13 cellular contexts compared by ENCODE assay signal in genomic region chr2:100290718-100291151, GRCh38.
A peak's percentile ranks its signal among the peaks of the same experiment; 100 is the strongest.
DNase-seq lines count a peak whose midpoint lies in the region; ATAC-seq, FAIRE-seq and TF ChIP-seq lines count a peak whose summit lies in the region.
"Had no signal": no experiment of that assay in that cellular context is flagged by ENCODE, and none has a peak within 500 bp of the region (broad histone marks: within the 10 kb centered on the region; RNA-seq: fewer than 3 reads in every experiment).

No MANE protein-coding gene starts in this region.

- FAIRE-seq in H54 (lab: Jason Lieb, UNC): no peak

- H3K79me2 ChIP-seq in parathyroid adenoma: peaks cover 8% of the 10 kb centered on the region

- H3K27me3 ChIP-seq in BLaER1 (peaks cover 29% of the 10 kb centered on the region), brain microvascular endothelial cell (replicated peaks) (no peaks in the 10 kb centered on the region), parathyroid adenoma (ENCODE audit: control insufficient read depth, insufficient read depth, low read length) (no peaks in the 10 kb centered on the region)
- H3K27me3 ChIP-seq: BE2C had no signal

- no peak overlapping the region for H2AFZ ChIP-seq in parathyroid adenoma

- H3K27ac ChIP-seq in BLaER1 (no peak overlapping the region), KOPT-K1 (ENCODE audit: low read depth, low read length, poor library complexity, severe bottlenecking) (peak overlapping the region; percentile 73), brain microvascular endothelial cell (peak overlapping the region; percentile 61), parathyroid adenoma (peak overlapping the region; percentile 83)
- H3K27ac ChIP-seq: left ventricle myocardium inferior had no signal

- H3K36me3 ChIP-seq in BLaER1 (no peaks in the 10 kb centered on the region), KOPT-K1 (ENCODE audit: insufficient read depth, low read length) (no peaks in the 10 kb centered on the region), brain microvascular endothelial cell (replicated peaks) (no peaks in the 10 kb centered on the region), parathyroid adenoma (ENCODE audit: control insufficient read depth, insufficient read depth, low read length) (no peaks in the 10 kb centered on the region)
- H3K36me3 ChIP-seq: BE2C had no signal

- no peak for DNase-seq in brain microvascular endothelial cell
- no peak for DNase-seq in NCI-H2107 (lab: John Stamatoyannopoulos, UW)
- no peak for DNase-seq in H54 (ENCODE audit: insufficient read length, low spot score)
- no peak for DNase-seq in cortex of kidney (lab: John Stamatoyannopoulos, UW)
- DNase-seq: cerebellar nuclear complex, left ventricle myocardium inferior, NCI-H1694 treated with DMSO at 0.1 percent for 48 hours, RPMI8226 had no signal

- H3K4me1 ChIP-seq in BLaER1: peaks cover 21% of the 10 kb centered on the region
- H3K4me1 ChIP-seq in parathyroid adenoma: peaks cover 20% of the 10 kb centered on the region

- no peak overlapping the region for H3K4me3 ChIP-seq in BLaER1
- H3K4me3 ChIP-seq in brain microvascular endothelial cell (ENCODE audit: low read depth, low read length): no peak overlapping the region
- no peak overlapping the region for H3K4me3 ChIP-seq in parathyroid adenoma (ENCODE audit: low read depth, low read length)
- H3K4me3 ChIP-seq: left ventricle myocardium inferior had no signal

- H3K9me3 ChIP-seq in BLaER1 (no peaks in the 10 kb centered on the region), KOPT-K1 (ENCODE audit: insufficient read depth, low read length, poor library complexity, severe bottlenecking) (no peaks in the 10 kb centered on the region), parathyroid adenoma (ENCODE audit: control insufficient read depth, low read length) (no peaks in the 10 kb centered on the region)
- H3K9me3 ChIP-seq: BE2C, left ventricle myocardium inferior had no signal

- in situ Hi-C loops in brain microvascular endothelial cell (cut with HindIII; ENCODE audit: low pct_ligation_motif_present, low sequenced_read_pairs): no loop called here

- H3K9ac ChIP-seq in BLaER1 (no peak overlapping the region), parathyroid adenoma (no peak overlapping the region)

- TF ChIP-seq CTCF in brain microvascular endothelial cell (IDR thresholded peaks at IDR 0.05; ENCODE audit: low read depth, low read length, missing control alignments) (no peak), parathyroid adenoma (IDR thresholded peaks at IDR 0.05) (no peak)

- TF ChIP-seq POLR2A in H54 (IDR thresholded peaks at IDR 0.05; ENCODE audit: low read depth, low read length): no peak

- H4K20me1 ChIP-seq in BLaER1: no peaks in the 10 kb centered on the region

- H3K4me2 ChIP-seq in BLaER1 (peak overlapping the region; percentile 50), parathyroid adenoma (ENCODE audit: low read length) (no peak overlapping the region)

- ATAC-seq in activated CD4-positive, CD25-positive, alpha-beta regulatory T cell treated with anti-CD3 and anti-CD28 coated beads, Interleukin-2, amount 50 U/mL, for 24 hours: no peak
